In genomic region chr7:19404912-19405329, GRCh38 we compare ENCODE assay signal across 11 cellular contexts.
DNase-seq lines count a peak whose midpoint lies in the region; ATAC-seq and TF ChIP-seq lines count a peak whose summit lies in the region.
"Had no signal": no experiment of that assay in that cellular context is flagged by ENCODE, and none has a peak within 500 bp of the region (broad histone marks: within the 10 kb centered on the region; RNA-seq: fewer than 3 reads in every experiment).

No MANE protein-coding gene starts in this region.

- H3K36me3 ChIP-seq in cardiac muscle cell: no peaks in the 10 kb centered on the region
- no peaks in the 10 kb centered on the region for H3K36me3 ChIP-seq in SK-N-MC (ENCODE audit: insufficient read depth, low read length)
- H3K36me3 ChIP-seq in upper lobe of right lung: no peaks in the 10 kb centered on the region
- H3K36me3 ChIP-seq: heart right ventricle had no signal

- H3K4me3 ChIP-seq in cardiac muscle cell (no peak overlapping the region), SK-N-MC (peak overlapping the region; percentile 34; the same call in 1 of the 2 replicates), fibroblast of villous mesenchyme (ENCODE audit: low read depth, low read length) (peak overlapping the region; percentile 27), upper lobe of right lung (no peak overlapping the region)
- H3K4me3 ChIP-seq: heart right ventricle had no signal

- no peaks in the 10 kb centered on the region for H3K9me3 ChIP-seq in cardiac muscle cell (ENCODE audit: low read depth)
- no peaks in the 10 kb centered on the region for H3K9me3 ChIP-seq in SK-N-MC (ENCODE audit: low read depth, low read length)
- no peaks in the 10 kb centered on the region for H3K9me3 ChIP-seq in upper lobe of right lung
- H3K9me3 ChIP-seq: heart right ventricle had no signal

- H3K27ac ChIP-seq in cardiac muscle cell (peak overlapping the region; percentile 3), SK-N-MC (peak overlapping the region; percentile 30; the same call in 1 of the 2 replicates), upper lobe of right lung (no peak overlapping the region)
- H3K27ac ChIP-seq: heart right ventricle had no signal

- intact Hi-C loops in Right ventricle myocardium inferior (cut with DNase I) (no loop called here), upper lobe of right lung (cut with DNase I) (no loop called here)

- TF ChIP-seq CTCF in cardiac muscle cell (IDR thresholded peaks at IDR 0.05; ENCODE audit: low read depth, low read length) (no peak), fibroblast of villous mesenchyme (IDR thresholded peaks at IDR 0.05; ENCODE audit: insufficient read depth, low read depth, low read length) (no peak), upper lobe of right lung (IDR thresholded peaks at IDR 0.05) (no peak)

- no peaks in the 10 kb centered on the region for H3K27me3 ChIP-seq in cardiac muscle cell
- no peaks in the 10 kb centered on the region for H3K27me3 ChIP-seq in upper lobe of right lung
- H3K27me3 ChIP-seq: heart right ventricle had no signal

- ATAC-seq in Right ventricle myocardium inferior (no peak), upper lobe of right lung (peak; percentile 48), HG02973 (IDR thresholded peaks at IDR 0.05; ENCODE audit: unreplicated experiment) (no peak)

- H3K9ac ChIP-seq in SK-N-MC (ENCODE audit: insufficient read length): no peak overlapping the region

- DNase-seq in cardiac muscle cell (ENCODE audit: low read depth in 1 of 2, low spot score in 1 of 2) (peak; percentile 40 to 95), Right ventricle myocardium inferior (ENCODE audit: missing footprints) (no peak), SK-N-MC (ENCODE audit: low read depth, low spot score) (peak; percentile 10), fibroblast of villous mesenchyme (ENCODE audit: low read depth) (peak; percentile 98), upper lobe of right lung (no peak), nucleus accumbens (lab: John Stamatoyannopoulos, UW) (no peak), NCI-H345 (lab: John Stamatoyannopoulos, UW) (no peak)
- DNase-seq: CD8-positive, alpha-beta memory T cell; heart right ventricle; NCI-H2081 treated with DMSO at 0.1 percent for 48 hours had no signal

- H3K4me1 ChIP-seq in cardiac muscle cell (ENCODE audit: low read depth): peaks cover 21% of the 10 kb centered on the region
- H3K4me1 ChIP-seq in upper lobe of right lung: no peaks in the 10 kb centered on the region

Comparison
In these comparisons a context has a peak if more than half of its experiments do, and no peak if none do; other contexts are left out.
1. DNase-seq: peak in cardiac muscle cell (2 of 2), SK-N-MC (single experiment) and fibroblast of villous mesenchyme (single experiment); none in Right ventricle myocardium inferior (single experiment), upper lobe of right lung (single experiment), nucleus accumbens (0 of 56) and NCI-H345 (single experiment).
2. H3K4me3 ChIP-seq: peak in SK-N-MC (single experiment) and fibroblast of villous mesenchyme (single experiment); none in cardiac muscle cell (single experiment) and upper lobe of right lung (single experiment).